ENCODE assay signal across 10 cellular contexts in the genomic region with DNA sequence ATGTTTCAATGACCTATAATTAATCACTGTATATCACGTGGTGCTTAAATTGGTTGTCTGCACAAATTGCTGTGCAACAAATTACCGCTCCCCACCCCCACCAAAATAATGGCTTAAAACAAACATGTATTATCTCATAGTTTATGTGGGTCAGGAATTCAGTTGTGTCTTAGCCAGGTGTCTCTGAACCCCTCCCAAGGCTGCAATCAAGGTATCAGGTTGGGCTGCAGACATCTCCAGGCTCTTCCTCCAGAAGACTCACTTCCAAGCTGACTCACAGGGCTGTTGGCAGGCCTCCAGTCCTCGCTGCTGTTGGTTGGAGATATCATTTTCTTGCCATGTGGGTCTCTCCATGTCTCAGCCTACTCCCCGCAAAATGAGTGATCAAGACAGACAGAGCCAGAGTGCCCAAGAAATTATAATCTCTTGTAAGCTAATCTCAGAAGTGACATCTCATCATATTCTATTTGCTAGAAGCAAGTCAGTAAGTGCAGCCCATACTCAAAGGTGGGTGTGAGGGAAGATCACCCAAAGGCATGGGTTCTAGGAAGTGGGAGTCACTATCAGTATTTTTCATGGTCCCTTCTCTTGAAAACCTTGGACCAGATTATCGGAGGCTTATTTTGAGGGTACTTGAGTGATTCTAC. TPM values are rescaled to one million over a fixed set of nuclear protein-coding genes. Genes with fewer than 3 reads are reported as not detected.
A peak's percentile ranks its signal among the peaks of the same experiment; 100 is the strongest.
DNase-seq lines count a peak whose midpoint lies in the region; ATAC-seq and TF ChIP-seq lines count a peak whose summit lies in the region.
"Had no signal": no experiment of that assay in that cellular context is flagged by ENCODE, and none has a peak within 500 bp of the region (broad histone marks: within the 10 kb centered on the region; RNA-seq: fewer than 3 reads in every experiment).

No MANE protein-coding gene starts in this region.

- no peaks in the 10 kb centered on the region for H3K79me1 ChIP-seq in trophoblast cell (ENCODE audit: low read length)

- no peak overlapping the region for H3K14ac ChIP-seq in trophoblast cell (ENCODE audit: low read length)

- H2BK5ac ChIP-seq in trophoblast cell (ENCODE audit: low read depth, low read length, poor library complexity), result no peak overlapping the region

- H3K27ac ChIP-seq in GM23248 (no peak overlapping the region), trophoblast cell (ENCODE audit: low read depth, low read length) (no peak overlapping the region), WERI-Rb-1 (no peak overlapping the region)

- H3K9me2 ChIP-seq in GM23248 (ENCODE audit: insufficient read depth), result no peaks in the 10 kb centered on the region

- H2BK120ac ChIP-seq in trophoblast cell (ENCODE audit: insufficient read depth, low read length, poor library complexity), result no peak overlapping the region

- H3K4ac ChIP-seq in trophoblast cell (ENCODE audit: low read depth, low read length), result no peak overlapping the region

- intact Hi-C loops in sciatic nerve (cut with DNase I), result no loop called here

- H3K79me2 ChIP-seq in GM23248 (ENCODE audit: insufficient read depth), result no peaks in the 10 kb centered on the region
- peaks cover 1% of the 10 kb centered on the region for H3K79me2 ChIP-seq in trophoblast cell (ENCODE audit: control insufficient read depth, insufficient read depth, low read length, poor library complexity)

- H3K27me3 ChIP-seq in GM23248 (replicated peaks; ENCODE audit: insufficient read depth), result no peaks in the 10 kb centered on the region
- H3K27me3 ChIP-seq in trophoblast cell (ENCODE audit: insufficient read depth, low read length), result no peaks in the 10 kb centered on the region
- H3K27me3 ChIP-seq in H7 (ENCODE audit: control insufficient read depth, insufficient read depth, low read length), result no peaks in the 10 kb centered on the region
- no peaks in the 10 kb centered on the region for H3K27me3 ChIP-seq in WERI-Rb-1 (ENCODE audit: insufficient read depth, low read depth, severe bottlenecking)

- H3K36me3 ChIP-seq in GM23248 (ENCODE audit: low read depth) (no peaks in the 10 kb centered on the region), trophoblast cell (ENCODE audit: control insufficient read depth in 1 of 2, insufficient read depth in 2 of 2, low read length in 2 of 2) (no peaks in the 10 kb centered on the region), H7 (replicated peaks; ENCODE audit: control insufficient read depth, insufficient read depth, low read length) (no peaks in the 10 kb centered on the region; the same call in 1 of the 2 replicates), WERI-Rb-1 (no peaks in the 10 kb centered on the region)

- DNase-seq in GM23248 (peak; percentile 65), NCI-H2196 treated with DMSO at 0.1 percent for 48 hours (lab: John Stamatoyannopoulos, UW; ENCODE audit: unreplicated experiment) (peak; percentile 26), brain pericyte (ENCODE audit: low read depth, low spot score) (peak; percentile 12), trophoblast cell (peak; percentile 40 to 51), H7 (no peak), sciatic nerve (ENCODE audit: low spot score) (no peak), WERI-Rb-1 (no peak)
- DNase-seq: MM.1S had no signal

- no peak overlapping the region for H3K4me2 ChIP-seq in GM23248 (ENCODE audit: unreplicated experiment)
- no peak overlapping the region for H3K4me2 ChIP-seq in trophoblast cell (ENCODE audit: low read length)

- H4K8ac ChIP-seq in trophoblast cell (ENCODE audit: low read depth, low read length), result no peak overlapping the region

- H3K9ac ChIP-seq in GM23248, result no peak overlapping the region
- no peak overlapping the region for H3K9ac ChIP-seq in trophoblast cell (ENCODE audit: low read length)

- no peak overlapping the region for H4K91ac ChIP-seq in trophoblast cell (ENCODE audit: low read depth, low read length)

- TF ChIP-seq CTCF in WERI-Rb-1 (IDR thresholded peaks at IDR 0.05; ENCODE audit: low read depth, low read length), result no peak

- H2BK12ac ChIP-seq in trophoblast cell (ENCODE audit: low read length), result no peak overlapping the region

- in situ Hi-C loops in GM23248 (cut with MboI), result no loop called here

- no peaks in the 10 kb centered on the region for H4K20me1 ChIP-seq in GM23248 (ENCODE audit: insufficient read depth)

- H2AFZ ChIP-seq in GM23248 (no peak overlapping the region), trophoblast cell (ENCODE audit: insufficient read depth, low read length, poor library complexity) (no peak overlapping the region)

- H3K4me3 ChIP-seq in GM23248 (no peak overlapping the region), trophoblast cell (ENCODE audit: low read depth, low read length) (no peak overlapping the region), H7 (ENCODE audit: insufficient read depth, low read depth, low read length) (no peak overlapping the region), WERI-Rb-1 (ENCODE audit: low read depth, low read length) (no peak overlapping the region)
- H3K4me3 ChIP-seq: GM12878 had no signal

- H3K9me3 ChIP-seq in GM23248 (ENCODE audit: low read depth), result no peaks in the 10 kb centered on the region
- H3K9me3 ChIP-seq in trophoblast cell (ENCODE audit: insufficient read depth, low read depth, low read length), result no peaks in the 10 kb centered on the region
- no peaks in the 10 kb centered on the region for H3K9me3 ChIP-seq in WERI-Rb-1 (ENCODE audit: severe bottlenecking)

- H3F3A ChIP-seq in GM23248 (ENCODE audit: insufficient read depth), result no peaks in the 10 kb centered on the region

- H2AK5ac ChIP-seq in trophoblast cell (ENCODE audit: low read length), result no peak overlapping the region

- ATAC-seq in GM18870 (IDR thresholded peaks at IDR 0.05; ENCODE audit: unreplicated experiment) (no peak), sciatic nerve (no peak)
- ATAC-seq: GM12878 had no signal

- no peak overlapping the region for H3K18ac ChIP-seq in trophoblast cell (ENCODE audit: low read length)

- H3K23ac ChIP-seq in trophoblast cell (ENCODE audit: low read length), result no peak overlapping the region

- WGBS in GM23248 (ENCODE audit: low coverage in 1 of 2, low lambda C conversion rate in 2 of 2, missing lambda C conversion rate in 2 of 2), 2 experiments, result 80 to 82% methylated on average over 5 of the region's 5 CpGs
- no CpG with 5 or more reads among the region's 5 CpGs for WGBS in trophoblast cell (ENCODE audit: extremely low coverage, insufficient coverage, insufficient read length)

- H3K4me1 ChIP-seq in GM23248 (ENCODE audit: insufficient read depth) (no peaks in the 10 kb centered on the region), trophoblast cell (ENCODE audit: control insufficient read depth in 1 of 2, insufficient read depth in 2 of 2, low read length in 2 of 2) (peaks cover 0 to 2% of the 10 kb centered on the region in 2 experiments)

- H4K12ac ChIP-seq in trophoblast cell (ENCODE audit: low read depth, low read length), result no peak overlapping the region

RNA-seq across cellular contexts. Expression of a gene that starts 38.4 kb away (rescaled TPM):
- total RNA-seq in GM23248 (2014; rRNA removed; shearing (Covaris generic)), result 3.4 and 3.7 TPM in 2 replicates
- 11.8 and 11.9 TPM in 2 replicates for polyA plus RNA-seq in GM23248 (2016; fragmentation: Nextera tagmentation; extraction: Ambion mirVana)
- polyA plus RNA-seq in trophoblast cell (2013), result 17.1 and 19.3 TPM in 2 replicates
- 11.9 and 13.9 TPM in 2 replicates for total RNA-seq in H7 (2014; rRNA removed; shearing (Covaris generic))
- 0.36 TPM for total RNA-seq in sciatic nerve

RNA-seq across cellular contexts. Expression of a gene that starts 49.3 kb away (rescaled TPM):
- not detected in 2 replicates for total RNA-seq in GM23248 (2014; rRNA removed; shearing (Covaris generic))
- not detected in 2 replicates for polyA plus RNA-seq in GM23248 (2016; fragmentation: Nextera tagmentation; extraction: Ambion mirVana)
- polyA plus RNA-seq in trophoblast cell (2013), result not detected in 2 replicates
- total RNA-seq in H7 (2014; rRNA removed; shearing (Covaris generic)), result not detected in 2 replicates
- not detected for total RNA-seq in sciatic nerve
- total RNA-seq: GM12878 had no signal
- polyA plus RNA-seq: GM12878 had no signal

RNA-seq across cellular contexts. Expression of a gene that starts 49.4 kb away (rescaled TPM):
- 0.54 TPM in 1 of 2 replicates, not detected in the other for total RNA-seq in GM23248 (2014; rRNA removed; shearing (Covaris generic))
- 0.23 and 0.45 TPM in 2 replicates for polyA plus RNA-seq in GM23248 (2016; fragmentation: Nextera tagmentation; extraction: Ambion mirVana)
- polyA plus RNA-seq in trophoblast cell (2013), result 8.1 and 9.3 TPM in 2 replicates
- not detected in 2 replicates for total RNA-seq in H7 (2014; rRNA removed; shearing (Covaris generic))
- total RNA-seq in sciatic nerve, result 36.2 TPM

Comparison
In these comparisons a context has a peak if more than half of its experiments do, and no peak if none do; other contexts are left out.
1. DNase-seq: peak in GM23248 (single experiment), NCI-H2196 treated with DMSO at 0.1 percent for 48 hours (single experiment), brain pericyte (single experiment) and trophoblast cell (2 of 2); none in H7 (single experiment), sciatic nerve (single experiment) and WERI-Rb-1 (single experiment).
2. RNA of a gene that starts 49.4 kb away (total RNA-seq): 36.2 TPM in sciatic nerve (single experiment); 0.54 TPM in GM23248 and not detected in H7; every median in the first group is over 10 times any median in the second.